ENCODE assay signal across 8 cellular contexts in genomic region chr17:41547921-41548843, GRCh38. TPM values are rescaled to one million over a fixed set of nuclear protein-coding genes. Genes with fewer than 3 reads are reported as not detected.
A peak's percentile ranks its signal among the peaks of the same experiment; 100 is the strongest.
DNase-seq lines count a peak whose midpoint lies in the region; ATAC-seq and TF ChIP-seq lines count a peak whose summit lies in the region.

No MANE protein-coding gene starts in this region.

- in situ Hi-C loops in gastrocnemius medialis (cut with MboI; ENCODE audit: low sequenced_read_pairs in 4 of 4), result loop anchor here in 3 of 4 donors (5.0 to 10.0 kb wide), 4 partner anchors 63 to 641 kb away; partner anchors contain the start of genes KRT35 (in 1 of the 3) and KRT36 (in 1 of the 3)

- H3K27me3 ChIP-seq in heart left ventricle, result peaks cover 0 to 14% (median 0%) of the 10 kb centered on the region in 9 donors
- peaks cover 0 to 3% (median 0%) of the 10 kb centered on the region in 3 donors for H3K27me3 ChIP-seq in gastrocnemius medialis

- TF ChIP-seq POLR2A in heart left ventricle (IDR thresholded peaks at IDR 0.05) (no peak), gastrocnemius medialis (IDR thresholded peaks at IDR 0.05) (no peak)

- intact Hi-C loops in activated naive CD4-positive, alpha-beta T cell treated with anti-CD3 and anti-CD28 coated beads for 36 hours (cut with micrococcal nuclease), result loop anchor here (1.0 to 5.0 kb wide), 4 partner anchors 51 to 745 kb away; no protein-coding TSS in a partner anchor
- intact Hi-C loops in heart left ventricle (cut with DNase I), result loop anchor here (2.0 to 10.0 kb wide), 12 partner anchors 101 to 745 kb away; no protein-coding TSS in a partner anchor
- intact Hi-C loops in gastrocnemius medialis (cut with DNase I; ENCODE audit: low total_unique reads), result loop anchor here (2.0 kb wide), 1 partner anchor 119 kb away; no protein-coding TSS in a partner anchor

- H3K4me1 Mint-ChIP-seq in activated naive CD4-positive, alpha-beta T cell treated with anti-CD3 and anti-CD28 coated beads for 36 hours (ENCODE audit: low read depth), result peaks cover 18% of the 10 kb centered on the region

- H3K9me3 ChIP-seq in heart left ventricle (peaks cover 0 to 10% (median 1%) of the 10 kb centered on the region in 12 donors), gastrocnemius medialis (no peaks in the 10 kb centered on the region)

- H3K4me3 ChIP-seq in heart left ventricle, result peak overlapping the region in 9 of 12 donors; percentile 18 to 42 (median 33)
- H3K4me3 ChIP-seq in gastrocnemius medialis, result peak overlapping the region in 3 of 4 donors; percentile 4 to 36 (median 17)

- CTCF ChIA-PET in activated naive CD4-positive, alpha-beta T cell treated with anti-CD3 and anti-CD28 coated beads for 36 hours (lab: Charles Lee), result interaction anchor here (0.6 to 6.9 kb wide), 48 partner anchors 8 to 1008 kb away, joined by 3 to 124 read pairs (median 6); partner anchors contain the start of genes KRT13, KRT19 and KRT36

- TF ChIP-seq CTCF in heart left ventricle (IDR thresholded peaks at IDR 0.05), result no peak
- no peak for TF ChIP-seq CTCF in gastrocnemius medialis (IDR thresholded peaks at IDR 0.05 in 4 of 5, conservative IDR thresholded peaks at IDR 0.05 in 1 of 5)

- 28 to 44% (median 37%) methylated on average over 17 to 23 of the region's 23 CpGs for WGBS in heart left ventricle, 4 donors

- H3K4me1 ChIP-seq in heart left ventricle (peaks cover 0 to 20% (median 10%) of the 10 kb centered on the region in 12 donors), gastrocnemius medialis (peaks cover 8 to 13% of the 10 kb centered on the region in 2 donors)

- H3K4me3 Mint-ChIP-seq in activated naive CD4-positive, alpha-beta T cell treated with anti-CD3 and anti-CD28 coated beads for 36 hours, result no peak overlapping the region

- H3K9me3 Mint-ChIP-seq in activated naive CD4-positive, alpha-beta T cell treated with anti-CD3 and anti-CD28 coated beads for 36 hours, result peaks cover 8% of the 10 kb centered on the region

- no peak overlapping the region for H3K27ac ChIP-seq in heart left ventricle
- no peak overlapping the region for H3K27ac ChIP-seq in gastrocnemius medialis

- ATAC-seq in heart left ventricle (peak in 3 of 4 donors; percentile 30 to 74 (median 62)), gastrocnemius medialis (no peak), HG03039 (IDR thresholded peaks at IDR 0.05; ENCODE audit: unreplicated experiment) (no peak)

- DNase-seq in GDM1 (lab: John Stamatoyannopoulos, UW) (peak; percentile 59), NOMO-1 treated with dmso at 0.1 percent for 144 hours (lab: John Stamatoyannopoulos, UW; ENCODE audit: unreplicated experiment) (peak; percentile 43), heart left ventricle (peak in 4 of 5 donors; percentile 19 to 64 (median 34)), gastrocnemius medialis (no peak), middle frontal gyrus (ENCODE audit: extremely low spot score, low spot score) (no peak), hippocampal formation (lab: John Stamatoyannopoulos, UW) (no peak)
- DNase-seq in activated naive CD4-positive, alpha-beta T cell treated with anti-CD3 and anti-CD28 coated beads for 36 hours, result peak; percentile 85

- H3K27me3 Mint-ChIP-seq in activated naive CD4-positive, alpha-beta T cell treated with anti-CD3 and anti-CD28 coated beads for 36 hours (ENCODE audit: low read depth), result no peaks in the 10 kb centered on the region

- peaks cover 1% of the 10 kb centered on the region for H3K36me3 Mint-ChIP-seq in activated naive CD4-positive, alpha-beta T cell treated with anti-CD3 and anti-CD28 coated beads for 36 hours (ENCODE audit: low read depth)

- H3K36me3 ChIP-seq in heart left ventricle, result no peaks in the 10 kb centered on the region
- H3K36me3 ChIP-seq in gastrocnemius medialis, result no peaks in the 10 kb centered on the region

- H3K27ac Mint-ChIP-seq in activated naive CD4-positive, alpha-beta T cell treated with anti-CD3 and anti-CD28 coated beads for 36 hours, result no peak overlapping the region

RNA-seq across cellular contexts. Expression of gene KRT19, which starts 20.1 kb away (rescaled TPM):
- not detected for total RNA-seq in activated naive CD4-positive, alpha-beta T cell treated with anti-CD3 and anti-CD28 coated beads for 36 hours
- total RNA-seq in heart left ventricle (100 to 1,000 TPM in 1 of 9 donors, under 1 TPM in 8; 0.40 to 163 (median 0.75) TPM), gastrocnemius medialis (10 to 100 TPM in 1 of 4 donors, 1 to 10 TPM in 1, under 1 TPM in 1, not detected in 1; 0.53 to 11.0 (median 3.6) TPM)
- polyA plus RNA-seq in heart left ventricle, result 1 to 10 TPM; 1.6 to 2.1 TPM

RNA-seq across cellular contexts. Expression of gene KRT9, which starts 23.7 kb away (rescaled TPM):
- total RNA-seq in activated naive CD4-positive, alpha-beta T cell treated with anti-CD3 and anti-CD28 coated beads for 36 hours, result not detected
- not detected for total RNA-seq in heart left ventricle
- polyA plus RNA-seq in heart left ventricle, result not detected
- not detected for total RNA-seq in gastrocnemius medialis

RNA-seq across cellular contexts. Expression of gene KRT15, which starts 29.5 kb away (rescaled TPM):
- total RNA-seq in activated naive CD4-positive, alpha-beta T cell treated with anti-CD3 and anti-CD28 coated beads for 36 hours, result not detected
- total RNA-seq in heart left ventricle (under 1 TPM in 1 of 9 donors, not detected in 8; 0.36 TPM), gastrocnemius medialis (not detected)
- under 1 TPM in 1 of 2 donors, not detected in 1; 0.14 TPM for polyA plus RNA-seq in heart left ventricle

RNA-seq across cellular contexts. Expression of gene KRT14, which starts 38.5 kb away (rescaled TPM):
- not detected for total RNA-seq in activated naive CD4-positive, alpha-beta T cell treated with anti-CD3 and anti-CD28 coated beads for 36 hours
- total RNA-seq in heart left ventricle (under 1 TPM in 2 of 9 donors, not detected in 7; 0.23 to 0.38 TPM), gastrocnemius medialis (not detected)
- not detected for polyA plus RNA-seq in heart left ventricle

RNA-seq across cellular contexts. Expression of gene KRT13, which starts 42.8 kb away (rescaled TPM):
- total RNA-seq in activated naive CD4-positive, alpha-beta T cell treated with anti-CD3 and anti-CD28 coated beads for 36 hours, result not detected
- total RNA-seq in heart left ventricle, result under 1 TPM in 1 of 9 donors, not detected in 8; 0.31 TPM
- 1 to 10 TPM in 1 of 2 donors, not detected in 1; 4.1 TPM for polyA plus RNA-seq in heart left ventricle
- not detected for total RNA-seq in gastrocnemius medialis

Comparison
In these comparisons a context has a peak if more than half of its experiments do, and no peak if none do; other contexts are left out.
1. DNase-seq: peak in GDM1 (single experiment), NOMO-1 treated with dmso at 0.1 percent for 144 hours (single experiment), activated naive CD4-positive, alpha-beta T cell treated with anti-CD3 and anti-CD28 coated beads for 36 hours (single experiment) and heart left ventricle (4 of 5); none in gastrocnemius medialis (0 of 2), middle frontal gyrus (single experiment) and hippocampal formation (0 of 2).
2. ATAC-seq: peak in heart left ventricle (3 of 4); none in gastrocnemius medialis (0 of 2) and HG03039 (single experiment).